Comparison of ENCODE assay signal across 14 cellular contexts in the genomic region with DNA sequence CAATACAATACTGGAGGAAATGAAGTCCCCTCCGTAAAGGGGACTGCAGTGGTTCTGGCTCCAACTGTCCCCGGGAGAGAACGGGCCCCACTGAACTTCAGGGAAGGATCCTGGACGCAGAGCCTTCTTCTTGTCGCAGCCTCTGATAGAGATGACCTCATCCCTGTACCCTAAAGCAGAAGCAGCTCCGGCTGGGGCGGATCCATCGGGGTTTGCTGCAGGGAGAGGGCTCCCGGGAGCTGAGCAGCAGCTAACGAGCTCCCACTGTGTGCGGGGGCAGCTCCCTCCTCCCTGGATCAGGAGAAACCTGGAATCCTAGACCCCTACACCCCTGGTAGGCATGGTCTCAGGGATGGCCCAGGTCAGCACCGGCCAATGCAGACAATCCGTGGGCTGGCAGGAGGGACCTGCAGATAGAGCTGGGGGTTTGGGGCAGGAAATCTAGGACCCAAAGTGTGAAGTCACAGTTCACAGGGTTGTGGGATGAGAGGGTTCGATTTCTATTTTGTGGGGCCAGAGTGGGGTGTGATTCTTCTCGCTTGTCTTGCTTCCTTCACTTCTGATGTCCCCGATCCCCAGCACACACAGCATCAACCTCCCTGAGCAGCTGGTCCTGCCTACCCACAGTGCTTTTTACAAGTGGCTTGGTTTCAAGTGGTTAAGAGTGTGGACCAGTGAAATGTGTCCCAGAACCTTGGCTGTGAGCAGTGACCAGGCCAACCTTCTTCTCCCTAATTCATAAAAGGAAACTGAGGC.
DNase-seq lines count a peak whose midpoint lies in the region; ATAC-seq and TF ChIP-seq lines count a peak whose summit lies in the region.
"Had no signal": no experiment of that assay in that cellular context is flagged by ENCODE, and none has a peak within 500 bp of the region (broad histone marks: within the 10 kb centered on the region; RNA-seq: fewer than 3 reads in every experiment).

No MANE protein-coding gene starts in this region.

- no peak for TF ChIP-seq CTCF in coronary artery (IDR thresholded peaks at IDR 0.05)

- H3K4me1 Mint-ChIP-seq in stimulated activated naive CD8-positive, alpha-beta T cell treated with anti-CD3 and anti-CD28 coated beads, Interleukin-15, amount 100 ng/mL, for 72 hours, result peaks cover 58% of the 10 kb centered on the region

- no peak overlapping the region for H3K27ac Mint-ChIP-seq in stimulated activated naive CD8-positive, alpha-beta T cell treated with anti-CD3 and anti-CD28 coated beads, Interleukin-15, amount 100 ng/mL, for 72 hours
- H3K27ac Mint-ChIP-seq: CD4-positive, CD25-positive, alpha-beta regulatory T cell; IgD-negative memory B cell had no signal

- peak overlapping the region in 1 of 2 donors; percentile 77 for H3K27ac ChIP-seq in coronary artery
- H3K27ac ChIP-seq: ovary had no signal

- DNase-seq in MV-4-11 (lab: John Stamatoyannopoulos, UW) (peak; percentile 52), coronary artery (ENCODE audit: low spot score) (peak; percentile 71), medulla oblongata (ENCODE audit: extremely low spot score) (peak; percentile 54), superior temporal gyrus (ENCODE audit: extremely low spot score) (peak; percentile 71), NCI-H2227 treated with DMSO at 0.1 percent for 48 hours (lab: John Stamatoyannopoulos, UW) (no peak)
- DNase-seq in stimulated activated naive CD8-positive, alpha-beta T cell treated with anti-CD3 and anti-CD28 coated beads, Interleukin-15, amount 100 ng/mL, for 72 hours, result no peak
- no peak for DNase-seq in stimulated activated CD4-positive, alpha-beta T cell treated with anti-CD3 and anti-CD28 coated beads, Interleukin-4, amount 100 ng/mL, for 24 hours
- DNase-seq: activated CD8-positive, alpha-beta memory T cell treated with anti-CD3 and anti-CD28 coated beads for 24 hours; CD4-positive, CD25-positive, alpha-beta regulatory T cell; central memory CD4-positive, alpha-beta T cell; NCI-H1436; NCI-H446 treated with DMSO at 0.1 percent for 48 hours; ovary had no signal

- H3K9me3 Mint-ChIP-seq in stimulated activated naive CD8-positive, alpha-beta T cell treated with anti-CD3 and anti-CD28 coated beads, Interleukin-15, amount 100 ng/mL, for 72 hours, result no peaks in the 10 kb centered on the region
- H3K9me3 Mint-ChIP-seq: CD4-positive, CD25-positive, alpha-beta regulatory T cell; IgD-negative memory B cell had no signal

- no peak overlapping the region for H3K4me3 Mint-ChIP-seq in stimulated activated naive CD8-positive, alpha-beta T cell treated with anti-CD3 and anti-CD28 coated beads, Interleukin-15, amount 100 ng/mL, for 72 hours
- H3K4me3 Mint-ChIP-seq: CD4-positive, CD25-positive, alpha-beta regulatory T cell; IgD-negative memory B cell had no signal

- no peaks in the 10 kb centered on the region for H3K27me3 Mint-ChIP-seq in stimulated activated naive CD8-positive, alpha-beta T cell treated with anti-CD3 and anti-CD28 coated beads, Interleukin-15, amount 100 ng/mL, for 72 hours
- H3K27me3 Mint-ChIP-seq: CD4-positive, CD25-positive, alpha-beta regulatory T cell; IgD-negative memory B cell had no signal

- no peak for ATAC-seq in stimulated activated naive CD8-positive, alpha-beta T cell treated with anti-CD3 and anti-CD28 coated beads, Interleukin-15, amount 100 ng/mL, for 72 hours

- H3K4me3 ChIP-seq in coronary artery, result no peak overlapping the region
- H3K4me3 ChIP-seq: ovary had no signal

Comparison
In these comparisons a context has a peak if more than half of its experiments do, and no peak if none do; other contexts are left out.
1. DNase-seq: peak in MV-4-11 (single experiment), coronary artery (single experiment), medulla oblongata (single experiment) and superior temporal gyrus (single experiment); none in stimulated activated naive CD8-positive, alpha-beta T cell treated with anti-CD3 and anti-CD28 coated beads, Interleukin-15, amount 100 ng/mL, for 72 hours (0 of 2), NCI-H2227 treated with DMSO at 0.1 percent for 48 hours (single experiment) and stimulated activated CD4-positive, alpha-beta T cell treated with anti-CD3 and anti-CD28 coated beads, Interleukin-4, amount 100 ng/mL, for 24 hours (single experiment).